ENCODE assay signal across 10 cellular contexts in the genomic region with DNA sequence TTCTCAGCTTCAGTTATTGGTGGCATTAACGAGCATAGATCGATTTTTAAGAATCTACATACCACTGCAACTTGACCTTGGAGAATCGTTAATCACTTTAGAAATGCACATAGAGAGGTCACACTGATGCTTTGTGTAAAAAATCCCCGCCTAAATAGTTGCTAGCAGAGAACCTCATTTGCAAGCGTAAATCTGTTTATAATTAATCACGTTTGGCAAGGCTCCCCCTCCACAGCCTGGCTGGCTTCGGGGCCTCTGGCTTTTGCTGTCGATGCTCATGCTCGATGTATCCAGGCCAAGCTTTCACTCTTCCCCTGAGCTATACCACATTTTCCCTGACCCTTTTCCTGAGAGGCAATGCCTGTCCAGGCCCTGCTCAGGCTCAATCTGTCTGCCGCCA. TPM values are rescaled to one million over a fixed set of nuclear protein-coding genes. Genes with fewer than 3 reads are reported as not detected.
"Had no signal": no experiment of that assay in that cellular context is flagged by ENCODE, and none has a peak within 500 bp of the region (broad histone marks: within the 10 kb centered on the region; RNA-seq: fewer than 3 reads in every experiment).

No MANE protein-coding gene starts in this region.

- H3K27me3 ChIP-seq: pancreas, transverse colon had no signal

- FAIRE-seq: pancreas, small intestine, TTC549 had no signal

- H3K27ac ChIP-seq: pancreas, transverse colon had no signal

- DNase-seq: effector CD8-positive, alpha-beta T cell had no signal

- H3K4me1 Mint-ChIP-seq: activated CD4-positive, alpha-beta T cell treated with anti-CD3 and anti-CD28 coated beads, Interleukin-2, amount 10 ng/mL, durations not matched to agents 7 days and 5 days had no signal

- H3K27ac Mint-ChIP-seq: activated B cell treated with CpG ODN at 0.5 μM for 24 hours; activated CD4-positive, alpha-beta T cell treated with anti-CD3 and anti-CD28 coated beads, Interleukin-2, amount 10 ng/mL, durations not matched to agents 7 days and 5 days; activated naive CD8-positive, alpha-beta T cell treated with anti-CD3 and anti-CD28 coated beads for 36 hours had no signal

- H3K9me3 Mint-ChIP-seq: activated B cell treated with CpG ODN at 0.5 μM for 24 hours; activated CD4-positive, alpha-beta T cell treated with anti-CD3 and anti-CD28 coated beads, Interleukin-2, amount 10 ng/mL, durations not matched to agents 7 days and 5 days; activated naive CD8-positive, alpha-beta T cell treated with anti-CD3 and anti-CD28 coated beads for 36 hours had no signal

- H3K4me3 Mint-ChIP-seq: activated B cell treated with CpG ODN at 0.5 μM for 24 hours; activated CD4-positive, alpha-beta T cell treated with anti-CD3 and anti-CD28 coated beads, Interleukin-2, amount 10 ng/mL, durations not matched to agents 7 days and 5 days; activated naive CD8-positive, alpha-beta T cell treated with anti-CD3 and anti-CD28 coated beads for 36 hours had no signal

- H3K9me3 ChIP-seq: pancreas, transverse colon had no signal

- H3K4me3 ChIP-seq: lung, pancreas, transverse colon had no signal

- H3K36me3 Mint-ChIP-seq: activated naive CD8-positive, alpha-beta T cell treated with anti-CD3 and anti-CD28 coated beads for 36 hours had no signal

- H3K36me3 ChIP-seq: pancreas, transverse colon had no signal

RNA-seq across cellular contexts. Expression of gene CYTL1, which starts 23.4 kb away (rescaled TPM):
- total RNA-seq: activated B cell treated with CpG ODN at 0.5 μM for 24 hours; activated CD4-positive, alpha-beta T cell treated with anti-CD3 and anti-CD28 coated beads, Interleukin-2, amount 10 ng/mL, durations not matched to agents 7 days and 5 days; activated naive CD8-positive, alpha-beta T cell treated with anti-CD3 and anti-CD28 coated beads for 36 hours; T-helper 2 cell treated with Interferon-gamma antibody and Interleukin-4, amounts not matched to agents 100 ng/mL and 5 ng/mL, for 36 hours had no signal

RNA-seq across cellular contexts. Expression of gene STK32B, which starts 55.4 kb away (rescaled TPM):
- total RNA-seq: activated B cell treated with CpG ODN at 0.5 μM for 24 hours; activated CD4-positive, alpha-beta T cell treated with anti-CD3 and anti-CD28 coated beads, Interleukin-2, amount 10 ng/mL, durations not matched to agents 7 days and 5 days; activated naive CD8-positive, alpha-beta T cell treated with anti-CD3 and anti-CD28 coated beads for 36 hours; T-helper 2 cell treated with Interferon-gamma antibody and Interleukin-4, amounts not matched to agents 100 ng/mL and 5 ng/mL, for 36 hours had no signal
